ENCODE assay signal across 8 cellular contexts in the genomic region with DNA sequence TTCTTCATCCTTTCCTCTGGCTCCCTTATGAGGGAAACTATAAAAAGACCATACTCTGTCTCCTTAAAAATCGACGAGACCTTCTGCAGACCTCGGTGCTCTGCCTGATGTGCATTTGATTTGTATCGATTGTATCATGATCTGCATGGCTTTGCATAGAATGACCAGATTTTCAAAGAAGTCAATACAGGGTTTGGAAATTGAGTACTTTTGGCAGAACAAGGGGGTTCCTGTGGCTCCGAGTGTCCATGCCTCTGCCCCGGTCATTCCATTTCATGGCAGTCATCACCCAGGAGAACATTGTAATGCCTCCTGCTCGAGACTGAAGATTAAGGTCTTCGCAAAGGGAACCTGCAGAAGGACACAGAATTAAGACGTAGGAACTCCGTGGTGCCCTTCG. TPM values are rescaled to one million over a fixed set of nuclear protein-coding genes. Genes with fewer than 3 reads are reported as not detected.
A peak's percentile ranks its signal among the peaks of the same experiment; 100 is the strongest.
DNase-seq lines count a peak whose midpoint lies in the region; ATAC-seq lines count a peak whose summit lies in the region.

No MANE protein-coding gene starts in this region.

- H3K4me1 ChIP-seq in esophagus (ENCODE audit: control insufficient read depth in 2 of 2, insufficient read depth in 2 of 2, low read length in 1 of 2) = peaks cover 0 to 5% of the 10 kb centered on the region in 2 donors

- H3K4me3 ChIP-seq in esophagus (ENCODE audit: low read depth in 1 of 2, low read length in 2 of 2) = peak overlapping the region; percentile 85

- 1 to 2% methylated on average over 11 of the region's 11 CpGs for WGBS in esophagus, 2 donors

- DNase-seq in activated T-cell treated with anti-CD3 and anti-CD28 coated beads, Interleukin-2, amount 50 U/mL, for 24 hours = no peak
- DNase-seq in activated T-cell treated with anti-CD3 and anti-CD28 coated beads for 4 hours (no peak), RPMI7951 (ENCODE audit: low read depth) (peak; percentile 18), pons (ENCODE audit: low spot score) (peak; percentile 39), GOT3 (lab: John Stamatoyannopoulos, UW) (no peak), NCI-H187 treated with DMSO at 0.1 percent for 48 hours (lab: John Stamatoyannopoulos, UW) (no peak)

- peak overlapping the region; percentile 95 for H3K27ac Mint-ChIP-seq in activated T-cell treated with anti-CD3 and anti-CD28 coated beads, Interleukin-2, amount 50 U/mL, for 24 hours

- peaks cover 7% of the 10 kb centered on the region for H3K9me3 Mint-ChIP-seq in activated T-cell treated with anti-CD3 and anti-CD28 coated beads, Interleukin-2, amount 50 U/mL, for 24 hours

- peak overlapping the region; percentile 71 to 91 for H3K27ac ChIP-seq in esophagus (ENCODE audit: low read depth in 2 of 2, low read length in 1 of 2)

- ATAC-seq in esophagus mucosa = no peak

- H3K27me3 ChIP-seq in esophagus (ENCODE audit: control insufficient read depth in 1 of 2, insufficient read depth in 2 of 2, low read length in 2 of 2) = no peaks in the 10 kb centered on the region

- H3K27me3 Mint-ChIP-seq in activated T-cell treated with anti-CD3 and anti-CD28 coated beads, Interleukin-2, amount 50 U/mL, for 24 hours = no peaks in the 10 kb centered on the region

- peaks cover 47% of the 10 kb centered on the region for H3K4me1 Mint-ChIP-seq in activated T-cell treated with anti-CD3 and anti-CD28 coated beads, Interleukin-2, amount 50 U/mL, for 24 hours (ENCODE audit: low read depth)

- peaks cover 58% of the 10 kb centered on the region for H3K36me3 Mint-ChIP-seq in activated T-cell treated with anti-CD3 and anti-CD28 coated beads, Interleukin-2, amount 50 U/mL, for 24 hours (ENCODE audit: low read depth)

- H3K9me3 ChIP-seq in esophagus (ENCODE audit: control insufficient read depth in 2 of 2, insufficient read depth in 1 of 2, low read depth in 1 of 2, low read length in 1 of 2) = no peaks in the 10 kb centered on the region

- peaks cover 8 to 12% of the 10 kb centered on the region in 2 donors for H3K36me3 ChIP-seq in esophagus (ENCODE audit: control insufficient read depth in 2 of 2, insufficient read depth in 2 of 2, low read length in 1 of 2)

- peak overlapping the region; percentile 92 for H3K4me3 Mint-ChIP-seq in activated T-cell treated with anti-CD3 and anti-CD28 coated beads, Interleukin-2, amount 50 U/mL, for 24 hours

RNA-seq across cellular contexts. Expression of a gene that starts 0.7 kb away (rescaled TPM):
- 8.8 and 15.1 TPM in 2 replicates for total RNA-seq in RPMI7951 (2014; rRNA removed; shearing (Covaris generic))
- polyA plus RNA-seq in esophagus = 1 to 10 TPM; 6.6 to 7.2 TPM
- total RNA-seq in esophagus mucosa = 28.3 TPM

RNA-seq across cellular contexts. Expression of a gene that starts 4.1 kb away (rescaled TPM):
- not detected in 2 replicates for total RNA-seq in RPMI7951 (2014; rRNA removed; shearing (Covaris generic))
- polyA plus RNA-seq in esophagus = 1 to 10 TPM in 1 of 2 donors, under 1 TPM in 1; 0.41 to 2.2 TPM
- total RNA-seq in esophagus mucosa = 0.44 TPM

RNA-seq across cellular contexts. Expression of a gene that starts 25.6 kb away (rescaled TPM):
- 96.1 and 111 TPM in 2 replicates for total RNA-seq in RPMI7951 (2014; rRNA removed; shearing (Covaris generic))
- 100 to 1,000 TPM; 112 to 146 TPM for polyA plus RNA-seq in esophagus
- 109 TPM for total RNA-seq in esophagus mucosa

RNA-seq across cellular contexts. Expression of a gene that starts 27.1 kb away (rescaled TPM):
- total RNA-seq in RPMI7951 (2014; rRNA removed; shearing (Covaris generic)) = not detected in 2 replicates
- under 1 TPM; 0.31 to 0.44 TPM for polyA plus RNA-seq in esophagus
- total RNA-seq in esophagus mucosa = 0.68 TPM

Comparison
In these comparisons a context has a peak if more than half of its experiments do, and no peak if none do; other contexts are left out.
1. DNase-seq: peak in RPMI7951 (single experiment) and pons (single experiment); none in activated T-cell treated with anti-CD3 and anti-CD28 coated beads, Interleukin-2, amount 50 U/mL, for 24 hours (single experiment), activated T-cell treated with anti-CD3 and anti-CD28 coated beads for 4 hours (single experiment), GOT3 (single experiment) and NCI-H187 treated with DMSO at 0.1 percent for 48 hours (single experiment).